ENCODE assay signal across 17 cellular contexts in genomic region chr13:21812192-21812626, GRCh38.
DNase-seq lines count a peak whose midpoint lies in the region; ATAC-seq and TF ChIP-seq lines count a peak whose summit lies in the region.
"Had no signal": no experiment of that assay in that cellular context is flagged by ENCODE, and none has a peak within 500 bp of the region (broad histone marks: within the 10 kb centered on the region; RNA-seq: fewer than 3 reads in every experiment).

No MANE protein-coding gene starts in this region.

- H2BK20ac ChIP-seq in H9 (ENCODE audit: low read depth, low read length, poor library complexity, severe bottlenecking), result no peak overlapping the region

- H4K20me1 ChIP-seq in H9 (ENCODE audit: control insufficient read depth, insufficient read depth, insufficient read length), result no peaks in the 10 kb centered on the region

- H3K4me3 Mint-ChIP-seq in H9 (no peak overlapping the region), nephron (no peak overlapping the region)

- H3K9me3 ChIP-seq in H9 (ENCODE audit: control insufficient read depth, low read depth, low read length) (no peaks in the 10 kb centered on the region), SJSA1 (replicated peaks) (no peaks in the 10 kb centered on the region)
- H3K9me3 ChIP-seq: esophagus muscularis mucosa, transverse colon had no signal

- H3K4me1 ChIP-seq in H9 (ENCODE audit: insufficient read depth, low read length) (no peaks in the 10 kb centered on the region), SJSA1 (replicated peaks) (peaks cover 12% of the 10 kb centered on the region)
- H3K4me1 ChIP-seq: esophagus muscularis mucosa, transverse colon had no signal

- H3K18ac ChIP-seq in H9 (ENCODE audit: insufficient read length, low read depth, low read length), result no peak overlapping the region

- peaks cover 7% of the 10 kb centered on the region for H3K27me3 Mint-ChIP-seq in H9 (ENCODE audit: low read depth)
- H3K27me3 Mint-ChIP-seq in nephron (ENCODE audit: low read depth), result peaks cover 10% of the 10 kb centered on the region

- no peaks in the 10 kb centered on the region for H3K23me2 ChIP-seq in H9 (ENCODE audit: insufficient read length, low read depth, low read length, poor library complexity, severe bottlenecking)

- H2BK120ac ChIP-seq in H9 (ENCODE audit: low read depth, low read length, poor library complexity, severe bottlenecking), result no peak overlapping the region

- no peak overlapping the region for H4K91ac ChIP-seq in H9 (ENCODE audit: insufficient read length, low read depth, low read length)

- H3K27ac Mint-ChIP-seq in H9 (no peak overlapping the region), nephron (peak overlapping the region in 2 of 3 experiments; percentile 9 to 20)

- H3K56ac ChIP-seq in H9 (ENCODE audit: insufficient read length, low read depth, low read length), result no peak overlapping the region

- no CpG with 5 or more reads among the region's 12 CpGs for WGBS in H9 (ENCODE audit: extremely low coverage, insufficient read length, low lambda C conversion rate)

- no peak overlapping the region for H3K4ac ChIP-seq in H9 (ENCODE audit: low read depth, low read length)

- peaks cover 0 to 4% of the 10 kb centered on the region in 2 experiments; a peak in 2 of 5 replicates for H3K9me3 Mint-ChIP-seq in H9
- H3K9me3 Mint-ChIP-seq in nephron, result peaks cover 4% of the 10 kb centered on the region

- no peak overlapping the region for H3K4me2 ChIP-seq in H9 (ENCODE audit: insufficient read depth, insufficient read length, low read length)
- H3K4me2 ChIP-seq: KMS-11 had no signal

- H2BK15ac ChIP-seq in H9 (ENCODE audit: low read depth, low read length), result no peak overlapping the region

- ATAC-seq in GM21360 (IDR thresholded peaks at IDR 0.05; ENCODE audit: unreplicated experiment) (no peak), HG03565 (IDR thresholded peaks at IDR 0.05; ENCODE audit: unreplicated experiment) (no peak)
- ATAC-seq: activated CD4-positive, CD25-positive, alpha-beta regulatory T cell treated with anti-CD3 and anti-CD28 coated beads, Interleukin-2, amount 50 U/mL, for 24 hours; GM12878 had no signal

- H3K9ac ChIP-seq in H9 (ENCODE audit: extremely low read depth, insufficient read length, low read length), result no peak overlapping the region
- H3K9ac ChIP-seq: KMS-11 had no signal

- no peak overlapping the region for H4K8ac ChIP-seq in H9 (replicated peaks; ENCODE audit: insufficient read length, low read depth, low read length)

- H3K23ac ChIP-seq in H9 (ENCODE audit: insufficient read length, low read depth, low read length), result no peak overlapping the region

- H2BK5ac ChIP-seq in H9 (ENCODE audit: insufficient read length, low read length), result no peak overlapping the region

- no peak overlapping the region for H3K27ac ChIP-seq in H9 (ENCODE audit: insufficient read length, low read depth, low read length)
- no peak overlapping the region for H3K27ac ChIP-seq in SJSA1
- H3K27ac ChIP-seq: esophagus muscularis mucosa, KMS-11, transverse colon had no signal

- H4K5ac ChIP-seq in H9 (ENCODE audit: insufficient read length, low read depth, low read length), result no peak overlapping the region

- H3K27me3 ChIP-seq in H9 (ENCODE audit: insufficient read depth, low read length), result no peaks in the 10 kb centered on the region
- no peaks in the 10 kb centered on the region for H3K27me3 ChIP-seq in SJSA1 (replicated peaks)
- H3K27me3 ChIP-seq: transverse colon had no signal

- H2AK5ac ChIP-seq in H9 (ENCODE audit: insufficient read length, low read length), result no peak overlapping the region

- peaks cover 0 to 5% (median 0%) of the 10 kb centered on the region in 3 experiments; a peak in 2 of 7 replicates for H3K36me3 Mint-ChIP-seq in H9 (ENCODE audit: insufficient read depth in 1 of 3, low read depth in 3 of 3)
- no peaks in the 10 kb centered on the region for H3K36me3 Mint-ChIP-seq in nephron (ENCODE audit: low read depth)

- H3K4me3 ChIP-seq in SJSA1, result no peak overlapping the region
- H3K4me3 ChIP-seq: esophagus muscularis mucosa, GM12878, transverse colon had no signal

- no peaks in the 10 kb centered on the region for H3K79me1 ChIP-seq in H9 (ENCODE audit: insufficient read depth, low read depth, low read length, poor library complexity, severe bottlenecking)

- peaks cover 4 to 8% of the 10 kb centered on the region in 2 experiments for H3K4me1 Mint-ChIP-seq in H9
- peaks cover 19% of the 10 kb centered on the region for H3K4me1 Mint-ChIP-seq in nephron

- H2BK12ac ChIP-seq in H9 (ENCODE audit: insufficient read length, low read depth, low read length), result no peak overlapping the region

- no peak overlapping the region for H2AFZ ChIP-seq in H9 (ENCODE audit: low read length)

- DNase-seq in H9, result no peak
- peak; percentile 86 for DNase-seq in NCI-H128 (lab: John Stamatoyannopoulos, UW; ENCODE audit: unreplicated experiment)
- DNase-seq in SJSA1 (ENCODE audit: low read depth in 1 of 2, low spot score in 2 of 2), result peak; percentile 63 to 85
- no peak for DNase-seq in stimulated activated CD4-positive, alpha-beta T cell treated with anti-CD3 and anti-CD28 coated beads, Interleukin-4, amount 100 ng/mL, for 4 hours
- no peak for DNase-seq in stimulated activated CD4-positive, alpha-beta T cell treated with anti-CD3 and anti-CD28 coated beads, Interleukin-1b, Interleukin-23, amount 100 ng/mL, for 48 hours
- DNase-seq: activated CD8-positive, alpha-beta memory T cell treated with anti-CD3 and anti-CD28 coated beads, Interleukin-2, amount 50 U/mL, for 4 hours; activated naive CD4-positive, alpha-beta T cell treated with Interleukin-2 at 50 U/mL for 16 hours; C1 segment of cervical spinal cord; head of caudate nucleus; transverse colon had no signal

- no peaks in the 10 kb centered on the region for H3K36me3 ChIP-seq in SJSA1
- H3K36me3 ChIP-seq: esophagus muscularis mucosa, transverse colon had no signal

- peak overlapping the region; percentile 6; the same call in 1 of the 2 replicates for H3K14ac ChIP-seq in H9 (ENCODE audit: insufficient read depth, low read length)

- no peaks in the 10 kb centered on the region for H3K79me2 ChIP-seq in H9 (ENCODE audit: insufficient read depth, low read length)

- TF ChIP-seq CTCF in H9 (conservative IDR thresholded peaks at IDR 0.05), result no peak
- no peak for TF ChIP-seq CTCF in nephron (IDR thresholded peaks at IDR 0.05; ENCODE audit: unreplicated experiment in 3 of 3)

- no peak overlapping the region for H3T11ph ChIP-seq in H9 (ENCODE audit: low read length)

Comparison
In these comparisons a context has a peak if more than half of its experiments do, and no peak if none do; other contexts are left out.
1. DNase-seq: peak in NCI-H128 (single experiment) and SJSA1 (2 of 2); none in H9 (single experiment), stimulated activated CD4-positive, alpha-beta T cell treated with anti-CD3 and anti-CD28 coated beads, Interleukin-4, amount 100 ng/mL, for 4 hours (0 of 2) and stimulated activated CD4-positive, alpha-beta T cell treated with anti-CD3 and anti-CD28 coated beads, Interleukin-1b, Interleukin-23, amount 100 ng/mL, for 48 hours (single experiment).
2. H3K27ac Mint-ChIP-seq: peak in nephron (2 of 3); none in H9 (0 of 3).